In genomic region chr17:18261146-18261515, GRCh38 we compare ENCODE assay signal across 8 cellular contexts. TPM values are rescaled to one million over a fixed set of nuclear protein-coding genes. Genes with fewer than 3 reads are reported as not detected.
A peak's percentile ranks its signal among the peaks of the same experiment; 100 is the strongest.
DNase-seq lines count a peak whose midpoint lies in the region; ATAC-seq, FAIRE-seq and TF ChIP-seq lines count a peak whose summit lies in the region.

No MANE protein-coding gene starts in this region.

- TF ChIP-seq CTCF in bronchial epithelial cell (IDR thresholded peaks at IDR 0.05; ENCODE audit: insufficient read depth, low read length, severe bottlenecking), result no peak

- H3K9me3 Mint-ChIP-seq in CD4-positive, CD25-positive, alpha-beta regulatory T cell, result no peaks in the 10 kb centered on the region

- no peak for FAIRE-seq in bronchial epithelial cell (lab: Jason Lieb, UNC)

- H3K9me3 ChIP-seq in CD4-positive, CD25-positive, alpha-beta regulatory T cell (ENCODE audit: control insufficient read depth in 2 of 2, low read length in 2 of 2), result no peaks in the 10 kb centered on the region

- peaks cover 50% of the 10 kb centered on the region for H3K4me1 ChIP-seq in CD4-positive, CD25-positive, alpha-beta regulatory T cell (ENCODE audit: control insufficient read depth, insufficient read depth, low read length, poor library complexity, severe bottlenecking)

- H3K27me3 ChIP-seq in CD4-positive, CD25-positive, alpha-beta regulatory T cell (ENCODE audit: control insufficient read depth, insufficient read depth, low read length), result no peaks in the 10 kb centered on the region
- H3K27me3 ChIP-seq in bronchial epithelial cell (ENCODE audit: control insufficient read depth, insufficient read depth, low read length), result no peaks in the 10 kb centered on the region

- no peaks in the 10 kb centered on the region for H3K27me3 Mint-ChIP-seq in CD4-positive, CD25-positive, alpha-beta regulatory T cell

- H3K4me3 ChIP-seq in CD4-positive, CD25-positive, alpha-beta regulatory T cell (ENCODE audit: low read depth, low read length), result peak overlapping the region; percentile 66
- H3K4me3 ChIP-seq in bronchial epithelial cell (ENCODE audit: low read depth, low read length), result peak overlapping the region; percentile 85

- ATAC-seq in CD4-positive, CD25-positive, alpha-beta regulatory T cell (ENCODE audit: low read depth in 2 of 2), result no peak
- peak; percentile 2 for ATAC-seq in GM21619 (IDR thresholded peaks at IDR 0.05; ENCODE audit: unreplicated experiment)
- no peak for ATAC-seq in HG02610 (IDR thresholded peaks at IDR 0.05; ENCODE audit: unreplicated experiment)
- no peak for ATAC-seq in HG03095 (IDR thresholded peaks at IDR 0.05; ENCODE audit: unreplicated experiment)

- peaks cover 3% of the 10 kb centered on the region for H3K36me3 Mint-ChIP-seq in CD4-positive, CD25-positive, alpha-beta regulatory T cell

- peak overlapping the region; percentile 94 for H3K27ac ChIP-seq in CD4-positive, CD25-positive, alpha-beta regulatory T cell (ENCODE audit: insufficient read depth, low read length, poor library complexity, severe bottlenecking)

- peak overlapping the region; percentile 41 to 82 (median 76) for H3K27ac Mint-ChIP-seq in CD4-positive, CD25-positive, alpha-beta regulatory T cell

- no peak for DNase-seq in CD4-positive, CD25-positive, alpha-beta regulatory T cell
- DNase-seq in RKO (ENCODE audit: low spot score) (peak; percentile 77), bronchial epithelial cell (ENCODE audit: low read depth) (peak; percentile 71), islet precursor cell (peak; percentile 92)
- peak; percentile 25 to 32 for DNase-seq in stimulated activated CD4-positive, alpha-beta T cell treated with anti-CD3 and anti-CD28 coated beads, Interleukin-2, amount 100 ng/mL, for 48 hours

- peaks cover 21% of the 10 kb centered on the region for H3K36me3 ChIP-seq in CD4-positive, CD25-positive, alpha-beta regulatory T cell (ENCODE audit: control insufficient read depth, insufficient read depth, low read length)
- H3K36me3 ChIP-seq in bronchial epithelial cell (ENCODE audit: control insufficient read depth, insufficient read depth, low read length), result peaks cover 27% of the 10 kb centered on the region

- H3K4me1 Mint-ChIP-seq in CD4-positive, CD25-positive, alpha-beta regulatory T cell, result peaks cover 0 to 47% (median 23%) of the 10 kb centered on the region in 4 donors

- H3K4me3 Mint-ChIP-seq in CD4-positive, CD25-positive, alpha-beta regulatory T cell, result peak overlapping the region; percentile 87 to 96 (median 92)

RNA-seq across cellular contexts. Expression of gene MIEF2, which starts 0.7 kb away (rescaled TPM):
- 12.1 TPM for total RNA-seq in CD4-positive, CD25-positive, alpha-beta regulatory T cell
- polyA plus RNA-seq in CD4-positive, CD25-positive, alpha-beta regulatory T cell, result 10 to 100 TPM; 11.7 to 19.9 (median 15.2) TPM
- 21.1 and 23.0 TPM in 2 replicates for total RNA-seq in bronchial epithelial cell

RNA-seq across cellular contexts. Expression of gene FLII, which starts 2.6 kb away (rescaled TPM):
- 344 TPM for total RNA-seq in CD4-positive, CD25-positive, alpha-beta regulatory T cell
- 100 to 1,000 TPM; 123 to 154 (median 127) TPM for polyA plus RNA-seq in CD4-positive, CD25-positive, alpha-beta regulatory T cell
- 339 and 517 TPM in 2 replicates for total RNA-seq in bronchial epithelial cell

RNA-seq across cellular contexts. Expression of gene LLGL1, which starts 35.7 kb away (rescaled TPM):
- total RNA-seq in CD4-positive, CD25-positive, alpha-beta regulatory T cell, result 16.6 TPM
- 1 to 10 TPM; 1.0 to 2.2 (median 1.6) TPM for polyA plus RNA-seq in CD4-positive, CD25-positive, alpha-beta regulatory T cell
- total RNA-seq in bronchial epithelial cell, result 20.0 and 23.2 TPM in 2 replicates

RNA-seq across cellular contexts. Expression of gene TOP3A, which starts 53.7 kb away (rescaled TPM):
- total RNA-seq in CD4-positive, CD25-positive, alpha-beta regulatory T cell, result 50.4 TPM
- polyA plus RNA-seq in CD4-positive, CD25-positive, alpha-beta regulatory T cell, result 10 to 100 TPM; 17.0 to 19.7 (median 18.4) TPM
- 11.0 and 22.4 TPM in 2 replicates for total RNA-seq in bronchial epithelial cell

RNA-seq across cellular contexts. Expression of gene SMCR8, which starts 54.0 kb away (rescaled TPM):
- 48.3 TPM for total RNA-seq in CD4-positive, CD25-positive, alpha-beta regulatory T cell
- polyA plus RNA-seq in CD4-positive, CD25-positive, alpha-beta regulatory T cell, result 1 to 10 TPM; 3.5 to 6.3 (median 5.2) TPM
- total RNA-seq in bronchial epithelial cell, result 13.4 and 14.5 TPM in 2 replicates

Comparison
In these comparisons a context has a peak if more than half of its experiments do, and no peak if none do; other contexts are left out.
1. DNase-seq: peak in RKO (single experiment), bronchial epithelial cell (single experiment), islet precursor cell (single experiment) and stimulated activated CD4-positive, alpha-beta T cell treated with anti-CD3 and anti-CD28 coated beads, Interleukin-2, amount 100 ng/mL, for 48 hours (2 of 2); none in CD4-positive, CD25-positive, alpha-beta regulatory T cell (0 of 3).